Comparison of ENCODE assay signal across 8 cellular contexts in the genomic region with DNA sequence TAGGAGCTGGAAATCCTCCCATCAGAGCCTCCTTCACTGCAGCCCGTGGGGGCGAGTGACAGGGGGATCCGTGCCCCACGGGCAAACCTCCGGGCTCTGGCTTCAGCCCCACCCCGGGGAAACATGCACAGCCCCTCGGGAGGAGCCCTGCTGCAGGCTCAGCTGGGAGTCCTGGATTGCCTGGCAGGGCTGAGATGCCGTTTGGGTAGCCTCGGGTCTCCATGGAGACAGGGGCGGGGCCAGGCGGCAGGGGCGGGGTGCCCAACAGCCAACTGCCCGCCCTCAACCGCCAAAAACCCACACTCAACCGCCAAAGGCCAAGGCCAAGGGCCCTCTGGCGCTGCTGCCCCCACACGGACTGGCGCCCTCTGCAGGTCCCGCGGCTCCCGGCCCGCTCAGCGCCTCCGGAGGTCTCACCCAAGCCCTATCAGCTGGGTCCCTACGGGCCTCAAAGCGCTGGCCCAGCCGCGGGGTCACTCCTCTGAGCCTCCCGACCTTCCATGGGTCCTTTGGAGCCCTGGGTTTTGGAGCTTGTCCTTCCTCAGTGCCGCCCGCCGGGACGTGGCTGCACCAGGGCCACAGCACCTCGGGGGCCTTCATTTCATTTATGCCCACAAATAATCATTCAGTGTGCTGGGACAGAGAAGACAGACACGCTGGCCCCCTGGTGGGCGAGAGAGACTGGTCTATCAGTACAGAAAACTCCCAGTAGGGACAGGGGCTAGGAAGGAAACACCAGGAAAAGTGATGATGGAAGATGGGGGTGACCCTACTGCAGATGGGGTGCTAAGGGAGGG. TPM values are rescaled to one million over a fixed set of nuclear protein-coding genes. Genes with fewer than 3 reads are reported as not detected.
A peak's percentile ranks its signal among the peaks of the same experiment; 100 is the strongest.
DNase-seq lines count a peak whose midpoint lies in the region; ATAC-seq, FAIRE-seq and TF ChIP-seq lines count a peak whose summit lies in the region.

No MANE protein-coding gene starts in this region.

- no peaks in the 10 kb centered on the region for H3K36me3 ChIP-seq in colonic mucosa

- no peaks in the 10 kb centered on the region for H3K27me3 ChIP-seq in colonic mucosa

- no peak for TF ChIP-seq POLR2A in GM12891 (IDR thresholded peaks at IDR 0.05; ENCODE audit: low read depth, low read length)

- no peak overlapping the region for H3K27ac ChIP-seq in colonic mucosa

- ATAC-seq in HG02981 (IDR thresholded peaks at IDR 0.05; ENCODE audit: unreplicated experiment) = peak; percentile 64
- peak; percentile 94 for ATAC-seq in left colon

- peak; percentile 52 for TF ChIP-seq CTCF in colonic mucosa (IDR thresholded peaks at IDR 0.05)

- peak; percentile 96 for FAIRE-seq in GM12891 (lab: Jason Lieb, UNC)

- DNase-seq in GM12891 (ENCODE audit: insufficient read length, low spot score) (peak; percentile 92), NCI-H345 (lab: John Stamatoyannopoulos, UW) (peak; percentile 48), colonic mucosa (peak; percentile 91), left colon (peak; percentile 79 to 88), A172 (ENCODE audit: low spot score) (no peak)
- peak; percentile 92 for DNase-seq in activated CD4-positive, alpha-beta T cell treated with anti-CD3 and anti-CD28 coated beads for 48 hours
- peak; percentile 63 to 78 for DNase-seq in stimulated activated CD4-positive, alpha-beta T cell treated with anti-CD3 and anti-CD28 coated beads, Interleukin-1b, Interleukin-23, amount 100 ng/mL, for 4 hours (ENCODE audit: low read depth in 2 of 2)

- no peaks in the 10 kb centered on the region for H3K4me1 ChIP-seq in colonic mucosa

- no peaks in the 10 kb centered on the region for H3K9me3 ChIP-seq in colonic mucosa

- intact Hi-C loops in colonic mucosa (cut with DNase I) = no loop called here
- intact Hi-C loops in left colon (cut with DNase I, micrococcal nuclease) = no loop called here

- peak overlapping the region in 1 of 2 donors; percentile 50 for H3K9ac ChIP-seq in colonic mucosa (ENCODE audit: low read depth in 2 of 2, low read length in 2 of 2)

- peak overlapping the region; percentile 41 for H3K4me3 ChIP-seq in colonic mucosa

TF ChIP-seq in GM12891, 5 proteins besides CTCF, POLR2A, EP300 and RAD21:
- no peak for TF ChIP-seq TAF1 (IDR thresholded peaks at IDR 0.05; ENCODE audit: low read depth, low read length)
- TF ChIP-seq SPI1 (IDR thresholded peaks at IDR 0.05; ENCODE audit: low read depth, low read length) = no peak
- TF ChIP-seq POLR2AphosphoS5 (IDR thresholded peaks at IDR 0.05; ENCODE audit: low read depth, low read length) = no peak
- no peak for TF ChIP-seq POU2F2 (IDR thresholded peaks at IDR 0.05; ENCODE audit: low read depth, low read length)
- no peak for TF ChIP-seq PAX5 (IDR thresholded peaks at IDR 0.05; ENCODE audit: insufficient read depth, low read length, severe bottlenecking)

RNA-seq across cellular contexts. Expression of a gene that starts 33.5 kb away (rescaled TPM):
- 22.7 TPM for polyA plus RNA-seq in GM12891 (2012; ENCODE audit: low read depth, missing spikeins)
- total RNA-seq in colonic mucosa = 10 to 100 TPM; 32.0 to 55.1 TPM
- 10 to 100 TPM; 33.0 to 44.8 TPM for total RNA-seq in left colon
- total RNA-seq in A172 (2014; rRNA removed; shearing (Covaris generic)) = 67.2 and 73.8 TPM in 2 replicates
